In genomic region chr18:23355206-23355605, GRCh38 we compare ENCODE assay signal across 13 cellular contexts.
"Had no signal": no experiment of that assay in that cellular context is flagged by ENCODE, and none has a peak within 500 bp of the region (broad histone marks: within the 10 kb centered on the region; RNA-seq: fewer than 3 reads in every experiment).

No MANE protein-coding gene starts in this region.

- H3K27ac Mint-ChIP-seq: activated CD4-positive, alpha-beta memory T cell treated with anti-CD3 and anti-CD28 coated beads, Interleukin-2, amount 10 ng/mL, durations not matched to agents 7 days and 5 days; activated CD4-positive, alpha-beta T cell treated with anti-CD3 and anti-CD28 coated beads for 36 hours; activated naive CD4-positive, alpha-beta T cell treated with anti-CD3 and anti-CD28 coated beads, Interleukin-2, amount 50 U/mL, for 24 hours; nephron progenitor cell had no signal

- DNase-seq: activated CD4-positive, alpha-beta memory T cell treated with anti-CD3 and anti-CD28 coated beads, Interleukin-2, amount 10 ng/mL, durations not matched to agents 7 days and 5 days; activated effector memory CD4-positive, alpha-beta T cell treated with Interleukin-2 at 50 U/mL for 16 hours; activated T-cell treated with anti-CD3 and anti-CD28 coated beads, Interleukin-2, amount 50 U/mL, for 4 hours; amniotic stem cell; nephron progenitor cell; sigmoid colon; stimulated activated CD4-positive, alpha-beta T cell treated with anti-CD3 and anti-CD28 coated beads, Interleukin-1b, Interleukin-23, amount 100 ng/mL, for 48 hours; T-helper 2 cell; upper lobe of left lung had no signal

- H3K27me3 Mint-ChIP-seq: activated CD4-positive, alpha-beta memory T cell treated with anti-CD3 and anti-CD28 coated beads, Interleukin-2, amount 10 ng/mL, durations not matched to agents 7 days and 5 days; activated CD4-positive, alpha-beta T cell treated with anti-CD3 and anti-CD28 coated beads for 36 hours; activated naive CD4-positive, alpha-beta T cell treated with anti-CD3 and anti-CD28 coated beads, Interleukin-2, amount 50 U/mL, for 24 hours had no signal

- H3K4me3 Mint-ChIP-seq: activated CD4-positive, alpha-beta memory T cell treated with anti-CD3 and anti-CD28 coated beads, Interleukin-2, amount 10 ng/mL, durations not matched to agents 7 days and 5 days; activated CD4-positive, alpha-beta T cell treated with anti-CD3 and anti-CD28 coated beads for 36 hours; activated naive CD4-positive, alpha-beta T cell treated with anti-CD3 and anti-CD28 coated beads, Interleukin-2, amount 50 U/mL, for 24 hours; activated T-cell treated with anti-CD3 and anti-CD28 coated beads, Interleukin-2, amount 50 U/mL, for 4 hours; nephron progenitor cell had no signal

- ATAC-seq: esophagus mucosa had no signal

- H3K4me3 ChIP-seq: breast epithelium, sigmoid colon, upper lobe of left lung had no signal

- H3K27me3 ChIP-seq: breast epithelium, sigmoid colon, upper lobe of left lung had no signal

- H3K9me3 ChIP-seq: breast epithelium, sigmoid colon, upper lobe of left lung had no signal

- H3K9me3 Mint-ChIP-seq: activated CD4-positive, alpha-beta memory T cell treated with anti-CD3 and anti-CD28 coated beads, Interleukin-2, amount 10 ng/mL, durations not matched to agents 7 days and 5 days; activated naive CD4-positive, alpha-beta T cell treated with anti-CD3 and anti-CD28 coated beads, Interleukin-2, amount 50 U/mL, for 24 hours had no signal

- H3K36me3 ChIP-seq: breast epithelium, sigmoid colon, upper lobe of left lung had no signal
